Comparison of ENCODE assay signal across 16 cellular contexts in the genomic region with DNA sequence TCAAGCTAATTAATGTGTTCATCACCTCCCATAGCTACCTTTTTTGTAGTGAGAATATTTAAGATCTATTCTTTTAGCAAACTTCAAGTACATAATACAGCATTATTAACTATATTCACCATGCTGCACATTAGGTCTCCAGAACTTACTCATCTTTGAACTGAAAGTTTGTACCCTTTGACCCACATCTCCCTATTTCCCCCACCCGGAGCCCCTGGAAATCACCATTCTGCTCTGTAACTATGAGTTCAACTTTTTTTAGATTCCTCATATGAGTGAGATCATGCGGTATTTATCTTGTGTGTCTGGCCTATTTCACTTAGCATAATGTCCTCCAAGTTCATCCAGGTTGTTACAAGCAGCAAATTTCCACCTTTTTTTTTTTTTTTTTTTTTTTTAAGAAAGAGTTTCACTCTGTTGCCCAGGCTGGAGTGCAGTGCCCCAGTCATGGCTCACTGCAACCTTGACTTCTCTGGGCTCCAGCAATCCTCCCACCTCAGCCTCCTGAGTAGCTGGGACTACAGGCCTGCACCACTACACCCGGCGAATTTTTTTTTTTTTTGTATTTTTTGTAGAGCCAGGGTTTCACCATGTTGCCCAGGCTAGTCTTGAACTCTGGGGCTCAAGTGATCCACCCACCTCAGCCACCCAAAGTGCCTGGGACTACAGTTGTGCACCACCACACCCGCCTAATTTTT.
A peak's percentile ranks its signal among the peaks of the same experiment; 100 is the strongest.
DNase-seq lines count a peak whose midpoint lies in the region; ATAC-seq lines count a peak whose summit lies in the region.
"Had no signal": no experiment of that assay in that cellular context is flagged by ENCODE, and none has a peak within 500 bp of the region (broad histone marks: within the 10 kb centered on the region; RNA-seq: fewer than 3 reads in every experiment).

No MANE protein-coding gene starts in this region.

- H3K9me3 Mint-ChIP-seq in activated naive CD8-positive, alpha-beta T cell treated with anti-CD3 and anti-CD28 coated beads, Interleukin-2, amount 50 U/mL, for 24 hours: no peaks in the 10 kb centered on the region
- no peaks in the 10 kb centered on the region for H3K9me3 Mint-ChIP-seq in activated T-helper 2 cell treated with anti-CD3 and anti-CD28 coated beads, Interferon-gamma antibody, Interleukin-2, Interleukin-4, amounts not matched to agents 10 μg/mL and 5 μg/mL and 100 μg/mL, durations not matched to agents 14 hours and 24 hours and 36 hours
- H3K9me3 Mint-ChIP-seq: activated CD4-positive, alpha-beta memory T cell treated with anti-CD3 and anti-CD28 coated beads for 36 hours; activated naive CD4-positive, alpha-beta T cell treated with anti-CD3 and anti-CD28 coated beads, Interleukin-2, amount 50 U/mL, for 24 hours had no signal

- H3K36me3 Mint-ChIP-seq in activated naive CD8-positive, alpha-beta T cell treated with anti-CD3 and anti-CD28 coated beads, Interleukin-2, amount 50 U/mL, for 24 hours (ENCODE audit: low read depth): peaks cover 2% of the 10 kb centered on the region
- H3K36me3 Mint-ChIP-seq in activated T-helper 2 cell treated with anti-CD3 and anti-CD28 coated beads, Interferon-gamma antibody, Interleukin-2, Interleukin-4, amounts not matched to agents 10 μg/mL and 5 μg/mL and 100 μg/mL, durations not matched to agents 14 hours and 24 hours and 36 hours (ENCODE audit: low read depth): no peaks in the 10 kb centered on the region
- H3K36me3 Mint-ChIP-seq: activated naive CD4-positive, alpha-beta T cell treated with anti-CD3 and anti-CD28 coated beads, Interleukin-2, amount 50 U/mL, for 24 hours had no signal

- H3K27me3 Mint-ChIP-seq in activated naive CD8-positive, alpha-beta T cell treated with anti-CD3 and anti-CD28 coated beads, Interleukin-2, amount 50 U/mL, for 24 hours: no peaks in the 10 kb centered on the region
- H3K27me3 Mint-ChIP-seq in activated T-helper 2 cell treated with anti-CD3 and anti-CD28 coated beads, Interferon-gamma antibody, Interleukin-2, Interleukin-4, amounts not matched to agents 10 μg/mL and 5 μg/mL and 100 μg/mL, durations not matched to agents 14 hours and 24 hours and 36 hours (ENCODE audit: low read depth): no peaks in the 10 kb centered on the region
- H3K27me3 Mint-ChIP-seq: activated CD4-positive, alpha-beta memory T cell treated with anti-CD3 and anti-CD28 coated beads for 36 hours; activated naive CD4-positive, alpha-beta T cell treated with anti-CD3 and anti-CD28 coated beads, Interleukin-2, amount 50 U/mL, for 24 hours had no signal

- no peak overlapping the region for H3K27ac Mint-ChIP-seq in activated naive CD8-positive, alpha-beta T cell treated with anti-CD3 and anti-CD28 coated beads, Interleukin-2, amount 50 U/mL, for 24 hours
- H3K27ac Mint-ChIP-seq in activated T-helper 2 cell treated with anti-CD3 and anti-CD28 coated beads, Interferon-gamma antibody, Interleukin-2, Interleukin-4, amounts not matched to agents 10 μg/mL and 5 μg/mL and 100 μg/mL, durations not matched to agents 14 hours and 24 hours and 36 hours: no peak overlapping the region
- H3K27ac Mint-ChIP-seq: activated CD4-positive, alpha-beta memory T cell treated with anti-CD3 and anti-CD28 coated beads for 36 hours; activated naive CD4-positive, alpha-beta T cell treated with anti-CD3 and anti-CD28 coated beads, Interleukin-2, amount 50 U/mL, for 24 hours had no signal

- H3K4me1 Mint-ChIP-seq in activated naive CD8-positive, alpha-beta T cell treated with anti-CD3 and anti-CD28 coated beads, Interleukin-2, amount 50 U/mL, for 24 hours: peaks cover 5% of the 10 kb centered on the region
- peaks cover under 1% of the 10 kb centered on the region for H3K4me1 Mint-ChIP-seq in activated T-helper 2 cell treated with anti-CD3 and anti-CD28 coated beads, Interferon-gamma antibody, Interleukin-2, Interleukin-4, amounts not matched to agents 10 μg/mL and 5 μg/mL and 100 μg/mL, durations not matched to agents 14 hours and 24 hours and 36 hours (ENCODE audit: low read depth)
- H3K4me1 Mint-ChIP-seq: activated naive CD4-positive, alpha-beta T cell treated with anti-CD3 and anti-CD28 coated beads, Interleukin-2, amount 50 U/mL, for 24 hours had no signal

- peak; percentile 78 for ATAC-seq in GM18867 (IDR thresholded peaks at IDR 0.05; ENCODE audit: unreplicated experiment)
- ATAC-seq in GM21515 (IDR thresholded peaks at IDR 0.05; ENCODE audit: unreplicated experiment): peak; percentile 71
- ATAC-seq in HG02973 (IDR thresholded peaks at IDR 0.05; ENCODE audit: unreplicated experiment): peak; percentile 75
- peak; percentile 74 for ATAC-seq in HG03571 (IDR thresholded peaks at IDR 0.05; ENCODE audit: unreplicated experiment)
- ATAC-seq in activated naive CD8-positive, alpha-beta T cell treated with anti-CD3 and anti-CD28 coated beads, Interleukin-2, amount 50 U/mL, for 24 hours: no peak
- ATAC-seq: pancreas had no signal

- no peak for DNase-seq in activated naive CD8-positive, alpha-beta T cell treated with anti-CD3 and anti-CD28 coated beads, Interleukin-2, amount 50 U/mL, for 24 hours
- no peak for DNase-seq in activated T-helper 2 cell treated with anti-CD3 and anti-CD28 coated beads, Interferon-gamma antibody, Interleukin-2, Interleukin-4, amounts not matched to agents 10 μg/mL and 5 μg/mL and 100 μg/mL, durations not matched to agents 14 hours and 24 hours and 36 hours (ENCODE audit: low spot score)
- no peak for DNase-seq in NCI-H2171 (lab: John Stamatoyannopoulos, UW)
- no peak for DNase-seq in foreskin melanocyte
- DNase-seq: activated CD4-positive, alpha-beta memory T cell treated with anti-CD3 and anti-CD28 coated beads for 36 hours; cerebellar nuclear complex; GDM1; NCI-H2107; pancreas; stimulated activated CD4-positive, alpha-beta T cell treated with anti-CD3 and anti-CD28 coated beads, Interleukin-15, amount 100 ng/mL, for 24 hours; T-helper 1 cell had no signal

- H3K4me3 Mint-ChIP-seq in activated naive CD8-positive, alpha-beta T cell treated with anti-CD3 and anti-CD28 coated beads, Interleukin-2, amount 50 U/mL, for 24 hours: no peak overlapping the region
- no peak overlapping the region for H3K4me3 Mint-ChIP-seq in activated T-helper 2 cell treated with anti-CD3 and anti-CD28 coated beads, Interferon-gamma antibody, Interleukin-2, Interleukin-4, amounts not matched to agents 10 μg/mL and 5 μg/mL and 100 μg/mL, durations not matched to agents 14 hours and 24 hours and 36 hours (ENCODE audit: low read depth)
- H3K4me3 Mint-ChIP-seq: activated CD4-positive, alpha-beta memory T cell treated with anti-CD3 and anti-CD28 coated beads for 36 hours; activated naive CD4-positive, alpha-beta T cell treated with anti-CD3 and anti-CD28 coated beads, Interleukin-2, amount 50 U/mL, for 24 hours had no signal

- intact Hi-C loops in activated T-helper 2 cell treated with anti-CD3 and anti-CD28 coated beads, Interferon-gamma antibody, Interleukin-2, Interleukin-4, amounts not matched to agents 10 μg/mL and 5 μg/mL and 100 μg/mL, durations not matched to agents 14 hours and 24 hours and 36 hours (cut with micrococcal nuclease): no loop called here
